Comparison of ENCODE assay signal across 10 cellular contexts in genomic region chr3:73029321-73029796, GRCh38. TPM values are rescaled to one million over a fixed set of nuclear protein-coding genes. Genes with fewer than 3 reads are reported as not detected.
A peak's percentile ranks its signal among the peaks of the same experiment; 100 is the strongest.
DNase-seq lines count a peak whose midpoint lies in the region; ATAC-seq lines count a peak whose summit lies in the region.
"Had no signal": no experiment of that assay in that cellular context is flagged by ENCODE, and none has a peak within 500 bp of the region (broad histone marks: within the 10 kb centered on the region; RNA-seq: fewer than 3 reads in every experiment).

No MANE protein-coding gene starts in this region.

- no peaks in the 10 kb centered on the region for H3K27me3 ChIP-seq in right cardiac atrium (ENCODE audit: control insufficient read depth, insufficient read depth)
- H3K27me3 ChIP-seq: BLaER1 treated with 17β-estradiol and CSF1 and Interleukin-3, amounts not matched to agents 10 nM and 100 nM had no signal

- H3K4me3 Mint-ChIP-seq in activated naive CD8-positive, alpha-beta T cell treated with anti-CD3 and anti-CD28 coated beads for 36 hours = peak overlapping the region; percentile 3

- peaks cover 16% of the 10 kb centered on the region for H3K4me1 ChIP-seq in right cardiac atrium (ENCODE audit: control insufficient read depth, insufficient read depth, low read length)

- H3K36me3 Mint-ChIP-seq in activated naive CD8-positive, alpha-beta T cell treated with anti-CD3 and anti-CD28 coated beads for 36 hours = peaks cover 55% of the 10 kb centered on the region

- no peak overlapping the region for H3K27ac ChIP-seq in right cardiac atrium (ENCODE audit: low read length)
- H3K27ac ChIP-seq: BLaER1 treated with 17β-estradiol and CSF1 and Interleukin-3, amounts not matched to agents 10 nM and 100 nM had no signal

- intact Hi-C loops in right cardiac atrium (cut with DNase I) = no loop called here

- WGBS in right cardiac atrium = 15% methylated on average over 1 of the region's 1 CpG

- no peaks in the 10 kb centered on the region for H3K9me3 ChIP-seq in right cardiac atrium (ENCODE audit: control insufficient read depth, low read length)
- H3K9me3 ChIP-seq: HAP-1 had no signal

- ATAC-seq in right cardiac atrium (peak; percentile 53 to 72), HG02852 (IDR thresholded peaks at IDR 0.05; ENCODE audit: unreplicated experiment) (no peak)

- no peak overlapping the region for H3K4me3 ChIP-seq in right cardiac atrium (ENCODE audit: low read length)
- H3K4me3 ChIP-seq: BLaER1 treated with 17β-estradiol and CSF1 and Interleukin-3, amounts not matched to agents 10 nM and 100 nM; HAP-1 had no signal

- H3K9me3 Mint-ChIP-seq in activated naive CD8-positive, alpha-beta T cell treated with anti-CD3 and anti-CD28 coated beads for 36 hours = peaks cover 3% of the 10 kb centered on the region

- H3K27me3 Mint-ChIP-seq in activated naive CD8-positive, alpha-beta T cell treated with anti-CD3 and anti-CD28 coated beads for 36 hours = no peaks in the 10 kb centered on the region

- H3K27ac Mint-ChIP-seq in activated naive CD8-positive, alpha-beta T cell treated with anti-CD3 and anti-CD28 coated beads for 36 hours = peak overlapping the region; percentile 62

- peaks cover 68% of the 10 kb centered on the region for H3K4me1 Mint-ChIP-seq in activated naive CD8-positive, alpha-beta T cell treated with anti-CD3 and anti-CD28 coated beads for 36 hours

- DNase-seq in activated T-cell treated with anti-CD3 and anti-CD28 coated beads for 24 hours (ENCODE audit: low read depth) = peak; percentile 5
- no peak for DNase-seq in activated T-cell treated with anti-CD3 and anti-CD28 coated beads, Interleukin-2, amount 50 U/mL, for 1 hour
- no peak for DNase-seq in activated naive CD8-positive, alpha-beta T cell treated with anti-CD3 and anti-CD28 coated beads for 36 hours
- DNase-seq in right cardiac atrium = no peak
- peak; percentile 74 for DNase-seq in stromal cell of bone marrow (ENCODE audit: low read depth)
- DNase-seq in NCI-H1105 treated with DMSO at 0.1 percent for 48 hours (lab: John Stamatoyannopoulos, UW) = no peak
- no peak for DNase-seq in HuH-7 (ENCODE audit: low spot score)

RNA-seq across cellular contexts. Expression of gene EBLN2, which starts 32.1 kb away (rescaled TPM):
- 1 to 10 TPM; 3.5 to 3.6 TPM for total RNA-seq in activated naive CD8-positive, alpha-beta T cell treated with anti-CD3 and anti-CD28 coated beads for 36 hours
- 1 to 10 TPM; 1.0 to 2.6 (median 1.2) TPM for total RNA-seq in right cardiac atrium
- 1.2 TPM for polyA plus RNA-seq in right cardiac atrium

RNA-seq across cellular contexts. Expression of gene PPP4R2, which starts 32.7 kb away (rescaled TPM):
- total RNA-seq in activated naive CD8-positive, alpha-beta T cell treated with anti-CD3 and anti-CD28 coated beads for 36 hours = 100 to 1,000 TPM in 1 of 2 experiments, 10 to 100 TPM in 1; 99.3 to 102 TPM
- 10 to 100 TPM; 52.0 to 73.7 (median 71.8) TPM for total RNA-seq in right cardiac atrium
- 18.3 TPM for polyA plus RNA-seq in right cardiac atrium

Comparison
In these comparisons a context has a peak if more than half of its experiments do, and no peak if none do; other contexts are left out.
1. DNase-seq: peak in activated T-cell treated with anti-CD3 and anti-CD28 coated beads for 24 hours (single experiment) and stromal cell of bone marrow (single experiment); none in activated T-cell treated with anti-CD3 and anti-CD28 coated beads, Interleukin-2, amount 50 U/mL, for 1 hour (single experiment), activated naive CD8-positive, alpha-beta T cell treated with anti-CD3 and anti-CD28 coated beads for 36 hours (single experiment), right cardiac atrium (0 of 3), NCI-H1105 treated with DMSO at 0.1 percent for 48 hours (single experiment) and HuH-7 (single experiment).